Comparison of ENCODE assay signal across 4 cellular contexts in genomic region chr10:97043563-97043855, GRCh38.
"Had no signal": no experiment of that assay in that cellular context is flagged by ENCODE, and none has a peak within 500 bp of the region (broad histone marks: within the 10 kb centered on the region; RNA-seq: fewer than 3 reads in every experiment).

No MANE protein-coding gene starts in this region.

- H3K4me2 ChIP-seq: GM23338 had no signal

- H3K4me3 ChIP-seq: GM23338 had no signal

- H3K4me3 Mint-ChIP-seq: GM23338, H9, IgD-negative memory B cell had no signal

- H3K36me3 Mint-ChIP-seq: IgD-negative memory B cell had no signal

- DNase-seq: H9, HCEC 1CT had no signal

- ATAC-seq: GM23338 had no signal

- H3K9me3 Mint-ChIP-seq: GM23338, H9 had no signal

- H3K27ac Mint-ChIP-seq: GM23338 had no signal
